25 cellular contexts compared by ENCODE assay signal in the genomic region with DNA sequence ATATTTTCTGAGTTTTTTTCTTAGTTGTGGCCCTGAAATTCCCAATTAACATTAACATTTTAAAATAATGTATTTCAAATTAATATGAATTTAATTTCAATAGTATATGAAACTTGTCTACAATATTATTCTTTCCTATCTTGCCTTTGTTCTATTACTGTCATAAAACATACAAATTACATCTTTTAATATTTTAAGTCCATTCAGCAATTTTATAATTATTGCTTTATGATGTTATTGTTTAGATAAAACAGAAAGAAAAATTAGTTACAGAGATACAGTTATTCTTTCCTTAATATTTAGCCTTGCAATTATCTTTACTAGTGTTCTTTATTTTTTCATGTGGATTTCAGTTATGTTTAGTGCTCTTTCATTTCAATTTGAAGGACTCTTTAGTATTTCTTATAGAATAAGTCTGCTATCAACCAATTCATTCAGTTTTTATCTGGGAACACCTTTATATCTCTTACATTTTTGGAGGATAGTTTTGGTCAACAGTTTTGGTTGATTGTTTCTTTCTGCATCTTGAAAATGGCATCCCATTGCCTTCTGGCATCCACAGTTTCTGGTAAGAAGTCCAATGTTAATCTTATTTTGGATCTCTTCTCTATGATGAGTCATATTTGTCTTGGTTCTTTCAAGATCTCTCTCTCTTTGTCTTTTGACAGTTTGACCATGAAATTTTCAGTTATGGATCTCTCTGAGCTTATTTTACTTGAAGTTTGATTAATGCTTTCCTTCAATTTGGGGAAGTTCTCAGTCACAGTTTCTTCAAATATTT.
"Had no signal": no experiment of that assay in that cellular context is flagged by ENCODE, and none has a peak within 500 bp of the region (broad histone marks: within the 10 kb centered on the region; RNA-seq: fewer than 3 reads in every experiment).

No MANE protein-coding gene starts in this region.

- H2AFZ ChIP-seq: hepatocyte had no signal

- H3K79me2 ChIP-seq: hepatocyte had no signal

- H3K4me3 ChIP-seq: dorsolateral prefrontal cortex, gastroesophageal sphincter, heart left ventricle, hepatocyte, left lung, mucosa of descending colon, pancreas, testis, tibial artery had no signal

- ATAC-seq: esophagus mucosa; gastroesophageal sphincter; heart left ventricle; left cardiac atrium; left lung; mucosa of descending colon; natural killer cell treated with Interleukin-12 subunit alpha and Interleukin-12 subunit beta and Interleukin-15 and Interleukin-18, amount 100 ng/mL, for 72 hours; pancreas; sciatic nerve; stimulated activated effector memory CD8-positive, alpha-beta T cell treated with anti-CD3 and anti-CD28 coated beads, Interleukin-12 subunit alpha, Interleukin-12 subunit beta, amount 100 ng/mL, for 72 hours; stimulated activated naive CD8-positive, alpha-beta T cell treated with anti-CD3 and anti-CD28 coated beads, Interleukin-15, Interleukin-2, amounts not matched to agents 100 U/mL and 50 U/mL, for 24 hours had no signal

- DNase-seq: dorsolateral prefrontal cortex; effector CD4-positive, alpha-beta T cell; foreskin fibroblast; heart left ventricle; left cardiac atrium; left lung; mesenchymal stem cell; mucosa of descending colon; naive B cell; pancreas; stimulated activated CD4-positive, alpha-beta T cell treated with anti-CD3 and anti-CD28 coated beads, Interleukin-2, amount 100 ng/mL, for 24 hours; stimulated activated CD4-positive, alpha-beta T cell treated with anti-CD3 and anti-CD28 coated beads, Interleukin-4, amount 100 ng/mL, for 24 hours; stimulated activated naive CD8-positive, alpha-beta T cell treated with anti-CD3 and anti-CD28 coated beads, Interleukin-15, Interleukin-2, amounts not matched to agents 100 U/mL and 50 U/mL, for 24 hours; substantia nigra; testis; tibial artery had no signal

- H3K4me1 ChIP-seq: gastroesophageal sphincter, heart left ventricle, left lung, pancreas, testis, tibial artery had no signal

- H3K27me3 ChIP-seq: dorsolateral prefrontal cortex, heart left ventricle, hepatocyte, left lung, neutrophil, pancreas, testis, tibial artery had no signal

- H3K9me3 ChIP-seq: neutrophil, pancreas, testis, tibial artery had no signal

- FAIRE-seq: pancreas, urothelium cell line had no signal

- H3K36me3 ChIP-seq: gastroesophageal sphincter, heart left ventricle, left lung, neutrophil, pancreas, tibial artery had no signal

- H3K4me2 ChIP-seq: hepatocyte had no signal

- H3K27ac ChIP-seq: dorsolateral prefrontal cortex, epithelial cell of prostate, gastroesophageal sphincter, heart left ventricle, hepatocyte, left lung, neutrophil, pancreas, testis, tibial artery had no signal
